ENCODE assay signal across 1 cellular context in genomic region chr5:95723632-95724369, GRCh38.
TF ChIP-seq lines count a peak whose summit lies in the region.

No MANE protein-coding gene starts in this region.

TF ChIP-seq in HepG2, 621 proteins besides CTCF, POLR2A, EP300 and RAD21:
- TF ChIP-seq, protein P1, sequence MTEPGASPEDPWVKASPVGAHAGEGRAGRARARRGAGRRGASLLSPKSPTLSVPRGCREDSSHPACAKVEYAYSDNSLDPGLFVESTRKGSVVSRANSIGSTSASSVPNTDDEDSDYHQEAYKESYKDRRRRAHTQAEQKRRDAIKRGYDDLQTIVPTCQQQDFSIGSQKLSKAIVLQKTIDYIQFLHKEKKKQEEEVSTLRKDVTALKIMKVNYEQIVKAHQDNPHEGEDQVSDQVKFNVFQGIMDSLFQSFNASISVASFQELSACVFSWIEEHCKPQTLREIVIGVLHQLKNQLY (CRISPR knock-in tag; IDR thresholded peaks at IDR 0.05) = no peak
- no peak for TF ChIP-seq CCAR2 (optimal IDR thresholded peaks at IDR 0.05; ENCODE audit: low read depth, low read length)
- TF ChIP-seq, protein P2, sequence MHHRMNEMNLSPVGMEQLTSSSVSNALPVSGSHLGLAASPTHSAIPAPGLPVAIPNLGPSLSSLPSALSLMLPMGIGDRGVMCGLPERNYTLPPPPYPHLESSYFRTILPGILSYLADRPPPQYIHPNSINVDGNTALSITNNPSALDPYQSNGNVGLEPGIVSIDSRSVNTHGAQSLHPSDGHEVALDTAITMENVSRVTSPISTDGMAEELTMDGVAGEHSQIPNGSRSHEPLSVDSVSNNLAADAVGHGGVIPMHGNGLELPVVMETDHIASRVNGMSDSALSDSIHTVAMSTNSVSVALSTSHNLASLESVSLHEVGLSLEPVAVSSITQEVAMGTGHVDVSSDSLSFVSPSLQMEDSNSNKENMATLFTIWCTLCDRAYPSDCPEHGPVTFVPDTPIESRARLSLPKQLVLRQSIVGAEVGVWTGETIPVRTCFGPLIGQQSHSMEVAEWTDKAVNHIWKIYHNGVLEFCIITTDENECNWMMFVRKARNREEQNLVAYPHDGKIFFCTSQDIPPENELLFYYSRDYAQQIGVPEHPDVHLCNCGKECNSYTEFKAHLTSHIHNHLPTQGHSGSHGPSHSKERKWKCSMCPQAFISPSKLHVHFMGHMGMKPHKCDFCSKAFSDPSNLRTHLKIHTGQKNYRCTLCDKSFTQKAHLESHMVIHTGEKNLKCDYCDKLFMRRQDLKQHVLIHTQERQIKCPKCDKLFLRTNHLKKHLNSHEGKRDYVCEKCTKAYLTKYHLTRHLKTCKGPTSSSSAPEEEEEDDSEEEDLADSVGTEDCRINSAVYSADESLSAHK (CRISPR knock-in tag; IDR thresholded peaks at IDR 0.05; ENCODE audit: borderline replicate concordance) = no peak
- TF ChIP-seq CBX2 (IDR thresholded peaks at IDR 0.05; ENCODE audit: low read depth, low read length) = no peak
- no peak for TF ChIP-seq CBX2 (CRISPR knock-in tag; IDR thresholded peaks at IDR 0.05; ENCODE audit: low read depth)
- TF ChIP-seq FOXJ3 (CRISPR knock-in tag; IDR thresholded peaks at IDR 0.05; ENCODE audit: borderline replicate concordance) = no peak
- TF ChIP-seq, protein P3, sequence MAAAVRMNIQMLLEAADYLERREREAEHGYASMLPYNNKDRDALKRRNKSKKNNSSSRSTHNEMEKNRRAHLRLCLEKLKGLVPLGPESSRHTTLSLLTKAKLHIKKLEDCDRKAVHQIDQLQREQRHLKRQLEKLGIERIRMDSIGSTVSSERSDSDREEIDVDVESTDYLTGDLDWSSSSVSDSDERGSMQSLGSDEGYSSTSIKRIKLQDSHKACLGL (CRISPR knock-in tag; IDR thresholded peaks at IDR 0.05) = no peak
- TF ChIP-seq ZFP36 (IDR thresholded peaks at IDR 0.05; ENCODE audit: borderline replicate concordance, low read depth, low read length, partially characterized antibody) = no peak
- no peak for TF ChIP-seq TEAD2 (CRISPR knock-in tag; IDR thresholded peaks at IDR 0.05)
- TF ChIP-seq JUN (CRISPR knock-in tag; IDR thresholded peaks at IDR 0.05) = no peak
- TF ChIP-seq ZNF451 (CRISPR knock-in tag; IDR thresholded peaks at IDR 0.05) = no peak
- TF ChIP-seq ZXDC (CRISPR knock-in tag; IDR thresholded peaks at IDR 0.05) = no peak
- TF ChIP-seq ZNF24 (IDR thresholded peaks at IDR 0.05) = no peak
- TF ChIP-seq ASH2L (IDR thresholded peaks at IDR 0.05; ENCODE audit: insufficient read length, low read depth, low read length) = no peak
- TF ChIP-seq ZNF562 (CRISPR knock-in tag; IDR thresholded peaks at IDR 0.05; ENCODE audit: borderline replicate concordance) = no peak
- no peak for TF ChIP-seq ZKSCAN8 (CRISPR knock-in tag; IDR thresholded peaks at IDR 0.05; ENCODE audit: borderline replicate concordance)
- TF ChIP-seq SOX6 (IDR thresholded peaks at IDR 0.05) = no peak
- TF ChIP-seq SOX6 (CRISPR knock-in tag; IDR thresholded peaks at IDR 0.05) = no peak
- TF ChIP-seq ZNF614 (CRISPR knock-in tag; IDR thresholded peaks at IDR 0.05; ENCODE audit: borderline replicate concordance) = no peak
- TF ChIP-seq, protein P4, sequence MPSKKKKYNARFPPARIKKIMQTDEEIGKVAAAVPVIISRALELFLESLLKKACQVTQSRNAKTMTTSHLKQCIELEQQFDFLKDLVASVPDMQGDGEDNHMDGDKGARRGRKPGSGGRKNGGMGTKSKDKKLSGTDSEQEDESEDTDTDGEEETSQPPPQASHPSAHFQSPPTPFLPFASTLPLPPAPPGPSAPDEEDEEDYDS (CRISPR knock-in tag; IDR thresholded peaks at IDR 0.05) = no peak
